Comparison of ENCODE assay signal across 12 cellular contexts in the genomic region with DNA sequence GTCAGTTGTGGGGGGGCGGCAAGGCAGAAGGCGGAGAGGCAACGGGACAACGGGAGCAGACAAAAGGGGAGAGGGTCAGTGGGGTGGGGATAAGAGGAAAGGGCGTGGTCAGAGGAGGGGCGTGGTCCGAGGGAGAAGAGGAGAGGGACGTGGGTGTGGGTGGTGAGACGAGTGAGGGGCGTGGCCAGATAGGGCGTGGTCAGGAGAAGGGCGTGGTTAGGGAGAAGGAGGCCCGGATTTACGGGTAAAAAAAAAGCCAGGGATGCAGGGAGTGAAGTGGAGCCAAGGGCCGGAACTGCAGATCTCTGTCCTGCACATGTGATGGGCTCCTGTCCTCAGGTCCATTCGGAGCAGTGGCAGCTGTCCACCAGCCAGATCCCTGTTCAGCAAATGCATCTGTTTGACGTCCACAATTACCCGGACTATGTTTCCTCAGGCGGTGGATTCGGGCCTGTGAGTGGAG. TPM values are rescaled to one million over a fixed set of nuclear protein-coding genes. Genes with fewer than 3 reads are reported as not detected.
A peak's percentile ranks its signal among the peaks of the same experiment; 100 is the strongest.
DNase-seq lines count a peak whose midpoint lies in the region; ATAC-seq and TF ChIP-seq lines count a peak whose summit lies in the region.
"Had no signal": no experiment of that assay in that cellular context is flagged by ENCODE, and none has a peak within 500 bp of the region (broad histone marks: within the 10 kb centered on the region; RNA-seq: fewer than 3 reads in every experiment).

No MANE protein-coding gene starts in this region.

- H3K36me3 Mint-ChIP-seq in activated naive CD8-positive, alpha-beta T cell treated with anti-CD3 and anti-CD28 coated beads for 36 hours, result no peaks in the 10 kb centered on the region

- no peaks in the 10 kb centered on the region for H3K9me3 Mint-ChIP-seq in activated naive CD8-positive, alpha-beta T cell treated with anti-CD3 and anti-CD28 coated beads for 36 hours

- intact Hi-C loops in transverse colon (cut with DNase I; ENCODE audit: low total_unique reads), result no loop called here

- no peak for ATAC-seq in GM19397 (IDR thresholded peaks at IDR 0.05; ENCODE audit: unreplicated experiment)

- no peaks in the 10 kb centered on the region for H3K27me3 ChIP-seq in transverse colon
- H3K27me3 ChIP-seq: vagina had no signal

- H3K36me3 ChIP-seq in transverse colon, result no peaks in the 10 kb centered on the region
- H3K36me3 ChIP-seq: vagina had no signal

- no peaks in the 10 kb centered on the region for H3K9me3 ChIP-seq in transverse colon
- H3K9me3 ChIP-seq: vagina had no signal

- WGBS in transverse colon (ENCODE audit: low coverage in 1 of 2), 2 donors, result 29 to 49% methylated on average over 12 to 20 of the region's 20 CpGs

- DNase-seq in SIG-M5 treated with dmso at 0.1 percent for 504 hours (lab: John Stamatoyannopoulos, UW; ENCODE audit: unreplicated experiment) (peak; percentile 42), SIG-M5 (lab: John Stamatoyannopoulos, UW) (no peak), OCI-M1 (lab: John Stamatoyannopoulos, UW) (peak; percentile 72), fibroblast of the conjunctiva (ENCODE audit: low read depth) (peak; percentile 68), transverse colon (peak; percentile 47)
- no peak for DNase-seq in activated CD4-positive, alpha-beta T cell treated with anti-CD3 and anti-CD28 coated beads for 4 hours
- DNase-seq in activated naive CD8-positive, alpha-beta T cell treated with anti-CD3 and anti-CD28 coated beads for 36 hours, result no peak
- DNase-seq: amniotic stem cell; stimulated activated CD4-positive, alpha-beta T cell treated with anti-CD3 and anti-CD28 coated beads, Interleukin-12 subunit alpha, Interleukin-12 subunit beta, amount 100 ng/mL, for 4 hours had no signal

- peaks cover 5% of the 10 kb centered on the region for H3K4me1 Mint-ChIP-seq in activated naive CD8-positive, alpha-beta T cell treated with anti-CD3 and anti-CD28 coated beads for 36 hours

- TF ChIP-seq EP300 in transverse colon (IDR thresholded peaks at IDR 0.05; ENCODE audit: low read depth), result no peak

- TF ChIP-seq CTCF in transverse colon (IDR thresholded peaks at IDR 0.05), result no peak

- no peak overlapping the region for H3K4me3 ChIP-seq in transverse colon
- H3K4me3 ChIP-seq: vagina had no signal

- in situ Hi-C loops in transverse colon (cut with MboI; ENCODE audit: low pct_ligation_motif_present in 1 of 4, low pct_unique_long_range_greater_than_20kb in 1 of 4, low sequenced_read_pairs in 3 of 4), result no loop called here

- no peak overlapping the region for H3K4me3 Mint-ChIP-seq in activated naive CD8-positive, alpha-beta T cell treated with anti-CD3 and anti-CD28 coated beads for 36 hours
- H3K4me3 Mint-ChIP-seq: B cell had no signal

- no peak overlapping the region for H3K27ac ChIP-seq in transverse colon
- H3K27ac ChIP-seq: vagina had no signal

- H3K4me1 ChIP-seq in transverse colon, result no peaks in the 10 kb centered on the region

- no peak for TF ChIP-seq POLR2A in transverse colon (IDR thresholded peaks at IDR 0.05)

- H3K27me3 Mint-ChIP-seq in activated naive CD8-positive, alpha-beta T cell treated with anti-CD3 and anti-CD28 coated beads for 36 hours, result peaks cover 5% of the 10 kb centered on the region

- no peak overlapping the region for H3K27ac Mint-ChIP-seq in activated naive CD8-positive, alpha-beta T cell treated with anti-CD3 and anti-CD28 coated beads for 36 hours
- H3K27ac Mint-ChIP-seq: B cell had no signal

RNA-seq across cellular contexts. Expression of a gene that starts 21.5 kb away (rescaled TPM):
- 10 to 100 TPM in 1 of 4 donors, 1 to 10 TPM in 3; 1.5 to 10.9 (median 2.2) TPM for total RNA-seq in transverse colon
- total RNA-seq in activated naive CD8-positive, alpha-beta T cell treated with anti-CD3 and anti-CD28 coated beads for 36 hours, result 1 to 10 TPM in 1 of 2 experiments, under 1 TPM in 1; 0.89 to 1.1 TPM

RNA-seq across cellular contexts. Expression of a gene that starts 23.0 kb away (rescaled TPM):
- total RNA-seq in transverse colon, result under 1 TPM in 2 of 4 donors, not detected in 2; 0.41 to 0.95 TPM
- total RNA-seq in activated naive CD8-positive, alpha-beta T cell treated with anti-CD3 and anti-CD28 coated beads for 36 hours, result 10 to 100 TPM in 1 of 2 experiments, 1 to 10 TPM in 1; 9.5 to 12.0 TPM

RNA-seq across cellular contexts. Expression of a gene that starts 35.4 kb away (rescaled TPM):
- total RNA-seq in transverse colon, result 100 to 1,000 TPM in 1 of 4 donors, 10 to 100 TPM in 3; 45.6 to 116 (median 70.3) TPM
- 100 to 1,000 TPM; 538 to 547 TPM for total RNA-seq in activated naive CD8-positive, alpha-beta T cell treated with anti-CD3 and anti-CD28 coated beads for 36 hours

RNA-seq across cellular contexts. Expression of a gene that starts 46.7 kb away (rescaled TPM):
- total RNA-seq in transverse colon, result 10 to 100 TPM in 1 of 4 donors, 1 to 10 TPM in 3; 5.4 to 10.2 (median 6.9) TPM
- total RNA-seq in activated naive CD8-positive, alpha-beta T cell treated with anti-CD3 and anti-CD28 coated beads for 36 hours, result 10 to 100 TPM; 74.1 to 81.9 TPM

RNA-seq across cellular contexts. Expression of a gene that starts 46.8 kb away (rescaled TPM):
- total RNA-seq in transverse colon, result 100 to 1,000 TPM in 2 of 4 donors, 10 to 100 TPM in 2; 73.0 to 164 (median 104) TPM
- 100 to 1,000 TPM in 1 of 2 experiments, 10 to 100 TPM in 1; 94.5 to 105 TPM for total RNA-seq in activated naive CD8-positive, alpha-beta T cell treated with anti-CD3 and anti-CD28 coated beads for 36 hours

Comparison
In these comparisons a context has a peak if more than half of its experiments do, and no peak if none do; other contexts are left out.
1. DNase-seq: peak in SIG-M5 treated with dmso at 0.1 percent for 504 hours (single experiment), OCI-M1 (single experiment), fibroblast of the conjunctiva (single experiment) and transverse colon (single experiment); none in SIG-M5 (single experiment), activated CD4-positive, alpha-beta T cell treated with anti-CD3 and anti-CD28 coated beads for 4 hours (0 of 2) and activated naive CD8-positive, alpha-beta T cell treated with anti-CD3 and anti-CD28 coated beads for 36 hours (single experiment).
2. RNA of a gene that starts 23.0 kb away (total RNA-seq): 9.5 to 12.0 TPM in activated naive CD8-positive, alpha-beta T cell treated with anti-CD3 and anti-CD28 coated beads for 36 hours; 0.41 to 0.95 TPM in transverse colon; every median in the first group is over 4 times any median in the second.
3. RNA of a gene that starts 35.4 kb away (total RNA-seq): 538 to 547 TPM in activated naive CD8-positive, alpha-beta T cell treated with anti-CD3 and anti-CD28 coated beads for 36 hours; 45.6 to 116 TPM in transverse colon; every median in the first group is over 4 times any median in the second.